Comparison of ENCODE assay signal across 7 cellular contexts in genomic region chr2:240557101-240557751, GRCh38. TPM values are rescaled to one million over a fixed set of nuclear protein-coding genes. Genes with fewer than 3 reads are reported as not detected.
A peak's percentile ranks its signal among the peaks of the same experiment; 100 is the strongest.
DNase-seq lines count a peak whose midpoint lies in the region; ATAC-seq and TF ChIP-seq lines count a peak whose summit lies in the region.
"Had no signal": no experiment of that assay in that cellular context is flagged by ENCODE, and none has a peak within 500 bp of the region (broad histone marks: within the 10 kb centered on the region; RNA-seq: fewer than 3 reads in every experiment).

No MANE protein-coding gene starts in this region.

- TF ChIP-seq CTCF in C4-2B (conservative IDR thresholded peaks at IDR 0.05) = peak; percentile 52

- peaks cover 39% of the 10 kb centered on the region for H3K4me1 Mint-ChIP-seq in activated naive CD8-positive, alpha-beta T cell treated with anti-CD3 and anti-CD28 coated beads, Interleukin-2, amount 50 U/mL, for 24 hours

- ATAC-seq in activated naive CD8-positive, alpha-beta T cell treated with anti-CD3 and anti-CD28 coated beads, Interleukin-2, amount 50 U/mL, for 24 hours = no peak
- no peak for ATAC-seq in GM18868 (IDR thresholded peaks at IDR 0.05; ENCODE audit: unreplicated experiment)
- ATAC-seq in HG02973 (IDR thresholded peaks at IDR 0.05; ENCODE audit: unreplicated experiment) = no peak
- no peak for ATAC-seq in GM18519 (IDR thresholded peaks at IDR 0.05; ENCODE audit: low FRiP score, unreplicated experiment)

- peak overlapping the region; percentile 32 for H3K4me3 ChIP-seq in mesodermal cell (ENCODE audit: extremely low read depth, insufficient read depth, low read length, poor library complexity, severe bottlenecking)

- no peak for DNase-seq in activated naive CD8-positive, alpha-beta T cell treated with anti-CD3 and anti-CD28 coated beads, Interleukin-2, amount 50 U/mL, for 24 hours

- no peaks in the 10 kb centered on the region for H3K9me3 Mint-ChIP-seq in activated naive CD8-positive, alpha-beta T cell treated with anti-CD3 and anti-CD28 coated beads, Interleukin-2, amount 50 U/mL, for 24 hours

- H3K27ac ChIP-seq in C4-2B (peak overlapping the region; percentile 60), mesodermal cell (ENCODE audit: low read depth, low read length, severe bottlenecking) (no peak overlapping the region)
- H3K27ac ChIP-seq: KMS-11 had no signal

- H3K36me3 Mint-ChIP-seq in activated naive CD8-positive, alpha-beta T cell treated with anti-CD3 and anti-CD28 coated beads, Interleukin-2, amount 50 U/mL, for 24 hours (ENCODE audit: low read depth) = peaks cover 34% of the 10 kb centered on the region

- H3K36me3 ChIP-seq in mesodermal cell (ENCODE audit: control insufficient read depth, insufficient read depth, low read length) = peaks cover 23% of the 10 kb centered on the region

- 67 to 69% methylated on average over 37 to 45 of the region's 51 CpGs for WGBS in mesodermal cell (ENCODE audit: insufficient coverage in 2 of 2), 2 experiments

- H3K9me3 ChIP-seq in mesodermal cell (ENCODE audit: control insufficient read depth, low read length) = no peaks in the 10 kb centered on the region

- H3K4me3 Mint-ChIP-seq in activated naive CD8-positive, alpha-beta T cell treated with anti-CD3 and anti-CD28 coated beads, Interleukin-2, amount 50 U/mL, for 24 hours = peak overlapping the region; percentile 16

- H3K4me1 ChIP-seq in mesodermal cell (ENCODE audit: control insufficient read depth, insufficient read depth, low read length, poor library complexity, severe bottlenecking) = peaks cover 4% of the 10 kb centered on the region

- H3K27ac Mint-ChIP-seq in activated naive CD8-positive, alpha-beta T cell treated with anti-CD3 and anti-CD28 coated beads, Interleukin-2, amount 50 U/mL, for 24 hours = no peak overlapping the region

- H3K27me3 Mint-ChIP-seq in activated naive CD8-positive, alpha-beta T cell treated with anti-CD3 and anti-CD28 coated beads, Interleukin-2, amount 50 U/mL, for 24 hours = no peaks in the 10 kb centered on the region

RNA-seq across cellular contexts. Expression of gene ANKMY1, which starts 0.6 kb away (rescaled TPM):
- 7.9 TPM for polyA plus RNA-seq in mesodermal cell (2013, experiment 1 of 2)
- 6.0 TPM for polyA plus RNA-seq in mesodermal cell (2013, experiment 2 of 2)

RNA-seq across cellular contexts. Expression of gene DUSP28, which starts 2.9 kb away (rescaled TPM):
- 4.7 TPM for polyA plus RNA-seq in mesodermal cell (2013, experiment 1 of 2)
- 6.2 TPM for polyA plus RNA-seq in mesodermal cell (2013, experiment 2 of 2)

RNA-seq across cellular contexts. Expression of gene RNPEPL1, which starts 11.1 kb away (rescaled TPM):
- polyA plus RNA-seq in mesodermal cell (2013, experiment 1 of 2) = 30.9 TPM
- polyA plus RNA-seq in mesodermal cell (2013, experiment 2 of 2) = 26.6 TPM

RNA-seq across cellular contexts. Expression of gene CAPN10, which starts 29.3 kb away (rescaled TPM):
- 35.4 TPM for polyA plus RNA-seq in mesodermal cell (2013, experiment 1 of 2)
- 24.0 TPM for polyA plus RNA-seq in mesodermal cell (2013, experiment 2 of 2)
